Comparison of ENCODE assay signal across 36 cellular contexts in genomic region chr18:62033756-62034155, GRCh38.
"Had no signal": no experiment of that assay in that cellular context is flagged by ENCODE, and none has a peak within 500 bp of the region (broad histone marks: within the 10 kb centered on the region; RNA-seq: fewer than 3 reads in every experiment).

No MANE protein-coding gene starts in this region.

- H3K4me2 ChIP-seq: PC-9 had no signal

- H3K9me3 Mint-ChIP-seq: activated B cell treated with CpG ODN at 0.5 μM for 24 hours; activated CD4-positive, alpha-beta memory T cell treated with anti-CD3 and anti-CD28 coated beads for 36 hours; activated naive CD4-positive, alpha-beta T cell treated with anti-CD3 and anti-CD28 coated beads for 36 hours; activated naive CD8-positive, alpha-beta T cell treated with anti-CD3 and anti-CD28 coated beads for 36 hours; activated T-cell treated with anti-CD3 and anti-CD28 coated beads, Interleukin-2, amount 50 U/mL, for 4 hours; activated T-helper 1 cell treated with anti-CD3 and anti-CD28 coated beads, Interleukin-12 subunit alpha, Interleukin-12 subunit beta, Interleukin-2, Interleukin-4 antibody, amounts not matched to agents 30 ng/mL and 10 ng/mL and 1 ng/mL, durations not matched to agents 14 hours and 24 hours and 36 hours; T-cell had no signal

- H3K36me3 Mint-ChIP-seq: activated CD4-positive, alpha-beta memory T cell treated with anti-CD3 and anti-CD28 coated beads for 36 hours; activated naive CD8-positive, alpha-beta T cell treated with anti-CD3 and anti-CD28 coated beads for 36 hours; T-cell had no signal

- H3K27me3 Mint-ChIP-seq: activated CD4-positive, alpha-beta memory T cell treated with anti-CD3 and anti-CD28 coated beads for 36 hours; activated naive CD8-positive, alpha-beta T cell treated with anti-CD3 and anti-CD28 coated beads for 36 hours; T-helper 17 cell had no signal

- H3K4me3 ChIP-seq: PC-9 had no signal

- DNase-seq: activated B cell treated with CpG ODN at 0.5 μM for 24 hours; activated CD4-positive, alpha-beta T cell treated with anti-CD3 and anti-CD28 coated beads for 4 hours; activated CD4-positive, alpha-beta T cell treated with anti-CD3 and anti-CD28 coated beads, Interleukin-2, amount 50 U/mL, for 1 hour; activated CD4-positive, CD25-positive, alpha-beta regulatory T cell treated with anti-CD3 and anti-CD28 coated beads, Interleukin-2, amount 50 U/mL, for 72 hours; activated CD8-positive, alpha-beta memory T cell treated with anti-CD3 and anti-CD28 coated beads, Interleukin-2, amount 50 U/mL, for 4 hours; activated gamma-delta T cell treated with Interleukin-2 at 50 U/mL for 16 hours; activated naive CD8-positive, alpha-beta T cell treated with anti-CD3 and anti-CD28 coated beads for 36 hours; activated T-cell treated with anti-CD3 and anti-CD28 coated beads for 4 hours; activated T-cell treated with anti-CD3 and anti-CD28 coated beads, Interleukin-2, amount 50 U/mL, for 4 hours; amniotic stem cell; aorta; brain microvascular endothelial cell; Kasumi-1; KBM-7; MM.1S; MV-4-11; NCI-H1092; NCI-H1436 treated with DMSO at 0.1 percent for 48 hours; NCI-H1694 treated with DMSO at 0.1 percent for 48 hours; NCI-H2029; NCI-H2171; NCI-H2227 treated with DMSO at 0.1 percent for 48 hours; NCI-H446; NCI-H510A treated with DMSO at 0.1 percent for 48 hours; NCI-H69; PC-9; SIG-M5; T-cell; T-helper 17 cell; T1000 had no signal

- H2AFZ ChIP-seq: PC-9 had no signal

- H3K27ac ChIP-seq: brain microvascular endothelial cell, PC-9, RWPE1 had no signal

- H3K4me3 Mint-ChIP-seq: activated B cell treated with CpG ODN at 0.5 μM for 24 hours; activated CD4-positive, alpha-beta memory T cell treated with anti-CD3 and anti-CD28 coated beads for 36 hours; activated naive CD4-positive, alpha-beta T cell treated with anti-CD3 and anti-CD28 coated beads for 36 hours; activated naive CD8-positive, alpha-beta T cell treated with anti-CD3 and anti-CD28 coated beads for 36 hours; activated T-cell treated with anti-CD3 and anti-CD28 coated beads, Interleukin-2, amount 50 U/mL, for 4 hours; activated T-helper 1 cell treated with anti-CD3 and anti-CD28 coated beads, Interleukin-12 subunit alpha, Interleukin-12 subunit beta, Interleukin-2, Interleukin-4 antibody, amounts not matched to agents 30 ng/mL and 10 ng/mL and 1 ng/mL, durations not matched to agents 14 hours and 24 hours and 36 hours had no signal

- ATAC-seq: Right ventricle myocardium inferior, SK-N-SH treated with all-trans-retinoic acid at 6 μM for 48 hours had no signal

- H3K27ac Mint-ChIP-seq: activated B cell treated with CpG ODN at 0.5 μM for 24 hours; activated CD4-positive, alpha-beta memory T cell treated with anti-CD3 and anti-CD28 coated beads for 36 hours; activated naive CD4-positive, alpha-beta T cell treated with anti-CD3 and anti-CD28 coated beads for 36 hours; activated naive CD8-positive, alpha-beta T cell treated with anti-CD3 and anti-CD28 coated beads for 36 hours; activated T-helper 1 cell treated with anti-CD3 and anti-CD28 coated beads, Interleukin-12 subunit alpha, Interleukin-12 subunit beta, Interleukin-2, Interleukin-4 antibody, amounts not matched to agents 30 ng/mL and 10 ng/mL and 1 ng/mL, durations not matched to agents 14 hours and 24 hours and 36 hours; T-cell; T-helper 17 cell had no signal

- H3K4me1 Mint-ChIP-seq: activated B cell treated with CpG ODN at 0.5 μM for 24 hours had no signal

- H3K27me3 ChIP-seq: brain microvascular endothelial cell had no signal

- H3K36me3 ChIP-seq: brain microvascular endothelial cell had no signal
